Comparison of ENCODE assay signal across 8 cellular contexts in the genomic region with DNA sequence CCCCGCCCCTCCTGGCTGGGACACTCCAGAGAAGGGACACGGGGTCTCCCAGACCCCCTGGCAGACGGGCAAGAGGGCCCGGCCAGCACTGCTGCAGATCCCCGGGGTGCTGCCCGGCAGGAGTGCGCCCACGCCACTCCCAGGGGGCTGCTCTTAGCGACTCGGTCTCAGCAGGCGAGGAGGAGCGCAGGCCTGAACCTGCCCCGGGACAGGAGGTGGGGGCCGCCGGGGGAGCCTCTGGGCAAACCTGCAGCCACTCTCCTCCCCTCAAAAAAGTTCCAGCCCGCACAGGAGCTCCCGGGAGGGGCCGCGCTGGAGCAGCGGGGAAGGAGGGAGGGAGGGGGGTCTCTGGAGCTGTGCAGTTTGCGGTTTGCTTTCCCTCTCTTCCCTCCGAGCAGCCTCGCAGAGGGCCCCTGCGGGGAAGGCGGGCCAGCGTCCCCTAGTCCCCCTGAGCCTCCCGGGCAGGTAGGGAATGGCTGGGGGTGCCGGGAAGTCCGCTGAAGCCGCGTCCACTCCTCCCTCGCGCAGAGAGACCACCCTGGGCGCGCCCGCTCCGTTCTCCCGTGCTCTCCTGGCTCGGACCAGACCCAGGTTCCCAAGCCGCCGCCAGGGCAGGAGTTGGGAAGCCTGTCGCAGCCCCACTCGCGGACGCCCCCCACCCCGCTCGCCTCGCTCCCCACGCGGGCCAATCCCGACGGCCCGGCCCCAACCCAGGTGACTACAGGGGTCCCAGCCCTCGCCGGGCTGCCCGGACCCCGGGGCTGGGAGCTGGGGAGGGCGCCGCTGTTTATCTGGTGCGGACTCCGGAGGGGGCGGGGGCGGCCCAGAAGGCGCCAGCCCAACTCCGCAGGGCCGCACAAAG. TPM values are rescaled to one million over a fixed set of nuclear protein-coding genes. Genes with fewer than 3 reads are reported as not detected.
A peak's percentile ranks its signal among the peaks of the same experiment; 100 is the strongest.
DNase-seq lines count a peak whose midpoint lies in the region; ATAC-seq and TF ChIP-seq lines count a peak whose summit lies in the region.

No MANE protein-coding gene starts in this region.

- no peaks in the 10 kb centered on the region for H3K9me2 ChIP-seq in PC-3 (replicated peaks; ENCODE audit: low read length)

- H3K36me3 ChIP-seq in BLaER1 (no peaks in the 10 kb centered on the region), PC-3 (ENCODE audit: low read depth, low read length) (no peaks in the 10 kb centered on the region)

- H3K4me2 ChIP-seq in BLaER1 (peak overlapping the region; percentile 100), PC-3 (ENCODE audit: low read length) (peak overlapping the region; percentile 90)

- intact Hi-C loops in PC-3 (cut with micrococcal nuclease) = no loop called here

- H3K27me3 Mint-ChIP-seq in osteocyte (ENCODE audit: unreplicated experiment) = no peaks in the 10 kb centered on the region

- CTCF ChIA-PET in PC-3 (lab: Charles Lee) = no interaction called here

- ATAC-seq in PC-3 (no peak; the same call in 1 of the 2 replicates), GM21717 (IDR thresholded peaks at IDR 0.05; ENCODE audit: unreplicated experiment) (no peak)

- peaks cover 67% of the 10 kb centered on the region for H3K4me1 Mint-ChIP-seq in osteocyte (ENCODE audit: unreplicated experiment)

- H4K20me1 ChIP-seq in BLaER1 (peaks cover 38% of the 10 kb centered on the region), PC-3 (ENCODE audit: low read length) (no peaks in the 10 kb centered on the region)

- POLR2A ChIA-PET in PC-3 (lab: Charles Lee; ENCODE audit: unreplicated experiment) = no interaction called here

- no peaks in the 10 kb centered on the region for H3K9me3 Mint-ChIP-seq in osteocyte (ENCODE audit: unreplicated experiment)

- no TSS peak for BruUV-seq in PC-3 (replicated peaks; lab: Mats Ljungman, UMichigan)

- H3K4me1 ChIP-seq in BLaER1 (peaks cover 100% of the 10 kb centered on the region), PC-3 (ENCODE audit: insufficient read depth, low read length) (peaks cover 17% of the 10 kb centered on the region)

- peak overlapping the region; percentile 52 for H3K27ac Mint-ChIP-seq in osteocyte (ENCODE audit: unreplicated experiment)

- peaks cover 9% of the 10 kb centered on the region; the same call in 1 of the 2 replicates for H3K79me2 ChIP-seq in PC-3 (ENCODE audit: low read length)

- H3K9ac ChIP-seq in BLaER1 = peak overlapping the region; percentile 61
- H3K9ac ChIP-seq in PC-3 (ENCODE audit: low read length) = peak overlapping the region; percentile 69

- H3K4me3 ChIP-seq in BLaER1 (peak overlapping the region; percentile 65), PC-3 (ENCODE audit: low read length) (peak overlapping the region; percentile 82), foreskin fibroblast (ENCODE audit: low read depth in 1 of 2, low read length in 2 of 2) (peak overlapping the region; percentile 44 to 48)

- TF ChIP-seq CTCF in PC-3 (conservative IDR thresholded peaks at IDR 0.05; ENCODE audit: low read depth, low read length) (no peak), foreskin fibroblast (IDR thresholded peaks at IDR 0.05; ENCODE audit: low read depth, low read length) (no peak), osteocyte (IDR thresholded peaks at IDR 0.05) (no peak)

- H3K27ac ChIP-seq in BLaER1 = peak overlapping the region; percentile 60
- H3K27ac ChIP-seq in PC-3 (ENCODE audit: low read length) = peak overlapping the region; percentile 79; the same call in 1 of the 2 replicates

- no peak for DNase-seq in PC-3
- no peak for DNase-seq in foreskin fibroblast
- no peak for DNase-seq in osteocyte (ENCODE audit: extremely low spot score, unreplicated experiment)
- no peak for DNase-seq in cortex of kidney (lab: John Stamatoyannopoulos, UW)
- no peak for DNase-seq in activated CD4-positive, alpha-beta T cell treated with anti-CD3 and anti-CD28 coated beads for 4 hours
- DNase-seq in cerebellar nuclear complex (lab: John Stamatoyannopoulos, UW) = no peak

- H3K4me3 Mint-ChIP-seq in osteocyte (ENCODE audit: unreplicated experiment) = peak overlapping the region; percentile 67

- H3K9me3 ChIP-seq in BLaER1 = no peaks in the 10 kb centered on the region
- no peaks in the 10 kb centered on the region for H3K9me3 ChIP-seq in PC-3 (ENCODE audit: low read length)

- H2AFZ ChIP-seq in PC-3 (ENCODE audit: low read length) = peak overlapping the region; percentile 63; the same call in 1 of the 2 replicates

- peaks cover 3% of the 10 kb centered on the region for H3K36me3 Mint-ChIP-seq in osteocyte (ENCODE audit: unreplicated experiment)

- H3K27me3 ChIP-seq in BLaER1 (peaks cover 52% of the 10 kb centered on the region), PC-3 (ENCODE audit: low read length) (no peaks in the 10 kb centered on the region)

- H3F3A ChIP-seq in PC-3 (ENCODE audit: low read length, unreplicated experiment) = no peaks in the 10 kb centered on the region

RNA-seq across cellular contexts. Expression of a gene that starts 44.2 kb away (rescaled TPM):
- total RNA-seq in PC-3 (2014; rRNA removed) (12.3 and 16.5 TPM in 2 replicates), osteocyte (40.1 and 41.4 TPM in 2 replicates)
